In the genomic region with DNA sequence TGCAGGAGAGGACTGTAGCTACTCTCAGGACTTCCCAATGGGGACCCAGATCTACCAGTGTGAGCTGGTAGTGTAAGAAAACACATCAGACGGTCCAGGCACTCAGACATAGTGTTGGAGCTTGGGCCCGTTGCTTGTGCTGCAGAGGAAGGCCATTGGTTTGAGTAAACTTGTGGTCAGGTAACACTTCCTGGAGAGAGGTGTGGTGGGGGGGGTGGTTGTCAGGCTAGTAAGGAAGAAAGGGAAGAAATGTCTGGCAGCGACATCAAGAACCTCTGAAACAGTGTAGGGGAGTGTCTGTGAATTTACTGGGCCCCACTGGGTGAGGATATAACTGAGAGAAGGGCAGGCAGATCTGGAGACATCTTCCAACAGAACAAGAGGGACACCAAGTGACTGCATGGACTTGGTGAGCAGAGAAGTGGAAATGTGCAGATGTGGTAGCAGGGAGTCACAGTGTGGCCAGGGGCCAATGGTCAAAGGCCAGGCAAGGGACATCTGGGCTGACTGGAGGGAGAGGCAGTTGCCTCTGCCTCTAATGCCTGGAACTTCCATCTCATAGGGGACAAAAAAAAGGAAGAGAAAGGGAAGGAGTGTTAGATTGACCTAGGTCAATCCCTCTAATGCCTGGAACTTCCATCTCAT, we compare ENCODE assay signal across 24 cellular contexts.
"Had no signal": no experiment of that assay in that cellular context is flagged by ENCODE, and none has a peak within 500 bp of the region (broad histone marks: within the 10 kb centered on the region; RNA-seq: fewer than 3 reads in every experiment).

No MANE protein-coding gene starts in this region.

- H3K4me2 ChIP-seq: KMS-11 had no signal

- H3K4me3 ChIP-seq: ascending aorta, cardiac muscle cell had no signal

- DNase-seq: activated CD4-positive, alpha-beta T cell treated with anti-CD3 and anti-CD28 coated beads, Interleukin-2, amount 10 ng/mL, durations not matched to agents 24 days and 14 days; activated CD4-positive, alpha-beta T cell treated with anti-CD3 and anti-CD28 coated beads, Interleukin-2, amount 50 U/mL, for 48 hours; activated CD8-positive, alpha-beta T cell treated with anti-CD3 and anti-CD28 coated beads, Interleukin-2, amount 10 ng/mL, durations not matched to agents 7 days and 5 days; activated gamma-delta T cell; activated naive CD4-positive, alpha-beta T cell treated with Interleukin-2 at 50 U/mL for 16 hours; activated naive CD8-positive, alpha-beta T cell treated with anti-CD3 and anti-CD28 coated beads, Interleukin-2, amount 10 ng/mL, durations not matched to agents 7 days and 5 days; activated T-cell treated with anti-CD3 and anti-CD28 coated beads, Interleukin-2, amount 50 U/mL, for 24 hours; amygdala; NCI-H1105; NCI-H1417 treated with DMSO at 0.1 percent for 48 hours; NCI-H187 treated with DMSO at 0.1 percent for 48 hours; NCI-H2081; NCI-H226; NCI-H446 treated with DMSO at 0.1 percent for 48 hours; NCI-H69; NCI-H82; RPMI8226; SIG-M5; T-helper 1 cell; T-helper 9 cell had no signal

- H3K36me3 ChIP-seq: ascending aorta, cardiac muscle cell had no signal

- H3K27ac ChIP-seq: ascending aorta, cardiac muscle cell, KMS-11 had no signal

- ATAC-seq: activated CD8-positive, alpha-beta T cell treated with anti-CD3 and anti-CD28 coated beads, Interleukin-2, amount 10 ng/mL, durations not matched to agents 7 days and 5 days; Panc1 had no signal

- H3K4me1 ChIP-seq: ascending aorta had no signal

- H3K9ac ChIP-seq: KMS-11 had no signal

- H3K27me3 ChIP-seq: ascending aorta, cardiac muscle cell had no signal
